Comparison of ENCODE assay signal across 3 cellular contexts in genomic region chr4:102521570-102522553, GRCh38.
TF ChIP-seq lines count a peak whose summit lies in the region.

No MANE protein-coding gene starts in this region.

TF ChIP-seq in GM12891, 5 proteins besides CTCF, POLR2A, EP300 and RAD21 (continued from another document):
- TF ChIP-seq POU2F2 (IDR thresholded peaks at IDR 0.05; ENCODE audit: low read depth, low read length): no peak

TF ChIP-seq in GM12878, 131 proteins besides CTCF, POLR2A, EP300 and RAD21:
- peak; percentile 26 for TF ChIP-seq SKIL (IDR thresholded peaks at IDR 0.05; ENCODE audit: low read depth, poor library complexity, severe bottlenecking)
- no peak for TF ChIP-seq POLR2AphosphoS2 (IDR thresholded peaks at IDR 0.05; ENCODE audit: low read depth, low read length)
TF ChIP-seq in GM12878: peak in this region for 1.

TF ChIP-seq in WTC11, 78 proteins besides CTCF, POLR2A, EP300 and RAD21:
- no peak for TF ChIP-seq HMGXB4 (CRISPR knock-in tag; IDR thresholded peaks at IDR 0.05)
- no peak for TF ChIP-seq NFATC4 (CRISPR knock-in tag; IDR thresholded peaks at IDR 0.05)
- no peak for TF ChIP-seq NR1H2 (CRISPR knock-in tag; IDR thresholded peaks at IDR 0.05)
- TF ChIP-seq USF1 (CRISPR knock-in tag; IDR thresholded peaks at IDR 0.05): no peak
- TF ChIP-seq STAT6 (CRISPR knock-in tag; conservative IDR thresholded peaks at IDR 0.05; ENCODE audit: low read depth): no peak
- TF ChIP-seq ZNF425 (CRISPR knock-in tag; conservative IDR thresholded peaks at IDR 0.05): no peak
- no peak for TF ChIP-seq OVOL2 (CRISPR knock-in tag; IDR thresholded peaks at IDR 0.05; ENCODE audit: borderline replicate concordance)
- no peak for TF ChIP-seq ZNF671 (CRISPR knock-in tag; IDR thresholded peaks at IDR 0.05)
- TF ChIP-seq MLX (CRISPR knock-in tag; IDR thresholded peaks at IDR 0.05): no peak
- no peak for TF ChIP-seq ZNF263 (CRISPR knock-in tag; IDR thresholded peaks at IDR 0.05; ENCODE audit: low read depth)
- no peak for TF ChIP-seq ZNF396 (CRISPR knock-in tag; IDR thresholded peaks at IDR 0.05; ENCODE audit: borderline replicate concordance)
- no peak for TF ChIP-seq E2F1 (CRISPR knock-in tag; IDR thresholded peaks at IDR 0.05)
- no peak for TF ChIP-seq SP1 (CRISPR knock-in tag; conservative IDR thresholded peaks at IDR 0.05)
- no peak for TF ChIP-seq FOXK1 (CRISPR knock-in tag; IDR thresholded peaks at IDR 0.05)
- TF ChIP-seq FOXP4 (CRISPR knock-in tag; IDR thresholded peaks at IDR 0.05): no peak
